ENCODE assay signal across 25 cellular contexts in genomic region chr3:104032283-104032682, GRCh38.
DNase-seq lines count a peak whose midpoint lies in the region; TF ChIP-seq lines count a peak whose summit lies in the region.
"Had no signal": no experiment of that assay in that cellular context is flagged by ENCODE, and none has a peak within 500 bp of the region (broad histone marks: within the 10 kb centered on the region; RNA-seq: fewer than 3 reads in every experiment).

No MANE protein-coding gene starts in this region.

- no peaks in the 10 kb centered on the region for H3F3A ChIP-seq in SK-N-SH (replicated peaks; ENCODE audit: insufficient read depth)

- peaks cover under 1% of the 10 kb centered on the region for H3K9me3 Mint-ChIP-seq in endodermal cell
- H3K9me3 Mint-ChIP-seq in glutamatergic neuron (ENCODE audit: unreplicated experiment) = peaks cover 2% of the 10 kb centered on the region
- H3K9me3 Mint-ChIP-seq: nephron progenitor cell had no signal

- H3K27me3 Mint-ChIP-seq in endodermal cell (ENCODE audit: insufficient read depth) = no peaks in the 10 kb centered on the region
- H3K27me3 Mint-ChIP-seq in glutamatergic neuron (ENCODE audit: unreplicated experiment) = peaks cover 4% of the 10 kb centered on the region
- H3K27me3 Mint-ChIP-seq: activated T-cell treated with anti-CD3 and anti-CD28 coated beads, Interleukin-2, amount 50 U/mL, for 24 hours; dendritic cell treated with granulocyte-macrophage colony-stimulating factor and Interleukin-4, amounts not matched to agents 40 ng/mL and 50 ng/mL, for 4 days; T-helper 17 cell had no signal

- no peak overlapping the region for H2AFZ ChIP-seq in SK-N-SH (ENCODE audit: low read depth)

- H3K4me3 Mint-ChIP-seq in endodermal cell (no peak overlapping the region), glutamatergic neuron (ENCODE audit: unreplicated experiment) (no peak overlapping the region)
- H3K4me3 Mint-ChIP-seq: activated T-cell treated with anti-CD3 and anti-CD28 coated beads, Interleukin-2, amount 50 U/mL, for 24 hours; dendritic cell treated with granulocyte-macrophage colony-stimulating factor and Interleukin-4, amounts not matched to agents 40 ng/mL and 50 ng/mL, for 4 days; nephron progenitor cell; T-helper 17 cell had no signal

- H3K4me1 ChIP-seq in SK-N-SH (ENCODE audit: control insufficient read depth in 1 of 2, insufficient read depth in 2 of 2, low read depth in 1 of 2, low read length in 1 of 2) = no peaks in the 10 kb centered on the region
- no peaks in the 10 kb centered on the region for H3K4me1 ChIP-seq in endodermal cell (ENCODE audit: control insufficient read depth, insufficient read depth, low read length)
- H3K4me1 ChIP-seq in mesodermal cell (ENCODE audit: control insufficient read depth, insufficient read depth, low read length, poor library complexity, severe bottlenecking) = peaks cover 11% of the 10 kb centered on the region
- H3K4me1 ChIP-seq: Peyer's patch, right lobe of liver, testis had no signal

- no peaks in the 10 kb centered on the region for H4K20me1 ChIP-seq in SK-N-SH (ENCODE audit: insufficient read depth)

- no peaks in the 10 kb centered on the region for H3K9me3 ChIP-seq in SK-N-SH
- no peaks in the 10 kb centered on the region for H3K9me3 ChIP-seq in endodermal cell (ENCODE audit: control insufficient read depth, low read length)
- no peaks in the 10 kb centered on the region for H3K9me3 ChIP-seq in mesodermal cell (ENCODE audit: control insufficient read depth, low read length)
- H3K9me3 ChIP-seq: Peyer's patch, right lobe of liver, testis had no signal

- no peak for TF ChIP-seq CTCF in SK-N-SH (IDR thresholded peaks at IDR 0.05)
- TF ChIP-seq CTCF in endodermal cell (conservative IDR thresholded peaks at IDR 0.05) = no peak
- TF ChIP-seq CTCF in glutamatergic neuron (IDR thresholded peaks at IDR 0.05; ENCODE audit: partially characterized antibody, unreplicated experiment) = no peak

- H3K4me2 ChIP-seq in SK-N-SH = no peak overlapping the region

- H3K27ac Mint-ChIP-seq in endodermal cell = peak overlapping the region; percentile 67
- no peak overlapping the region for H3K27ac Mint-ChIP-seq in glutamatergic neuron (ENCODE audit: unreplicated experiment)
- H3K27ac Mint-ChIP-seq: activated T-cell treated with anti-CD3 and anti-CD28 coated beads, Interleukin-2, amount 50 U/mL, for 24 hours; dendritic cell treated with granulocyte-macrophage colony-stimulating factor and Interleukin-4, amounts not matched to agents 40 ng/mL and 50 ng/mL, for 4 days; nephron progenitor cell; T-helper 17 cell had no signal

- H3K4me1 Mint-ChIP-seq in endodermal cell = peaks cover 6% of the 10 kb centered on the region
- no peaks in the 10 kb centered on the region for H3K4me1 Mint-ChIP-seq in glutamatergic neuron (ENCODE audit: low read depth, unreplicated experiment)
- H3K4me1 Mint-ChIP-seq: nephron progenitor cell, T-helper 17 cell had no signal

- H3K9ac ChIP-seq in SK-N-SH (no peak overlapping the region), endodermal cell (ENCODE audit: extremely low read depth, low read length, poor library complexity, severe bottlenecking) (no peak overlapping the region)

- no peaks in the 10 kb centered on the region for H3K36me3 ChIP-seq in SK-N-SH (replicated peaks in 1 of 2; ENCODE audit: control insufficient read depth in 1 of 2, insufficient read depth in 2 of 2, low read length in 1 of 2)
- H3K36me3 ChIP-seq in endodermal cell (ENCODE audit: control insufficient read depth, insufficient read depth, low read length) = no peaks in the 10 kb centered on the region
- H3K36me3 ChIP-seq in mesodermal cell (ENCODE audit: control insufficient read depth, insufficient read depth, low read length) = no peaks in the 10 kb centered on the region
- H3K36me3 ChIP-seq: cardiac muscle cell, Peyer's patch, right lobe of liver had no signal

- TF ChIP-seq RAD21 in SK-N-SH (IDR thresholded peaks at IDR 0.05; ENCODE audit: low read length) = no peak

- DNase-seq in ELR (ENCODE audit: low read depth) (peak; percentile 32), SK-N-SH (no peak), endodermal cell (no peak), SKM-1 (lab: John Stamatoyannopoulos, UW; ENCODE audit: unreplicated experiment) (no peak), glutamatergic neuron (no peak), NCI-H345 (lab: John Stamatoyannopoulos, UW) (no peak), epidermal melanocyte (ENCODE audit: insufficient read length, low spot score) (no peak)
- DNase-seq: activated T-cell treated with anti-CD3 and anti-CD28 coated beads, Interleukin-2, amount 50 U/mL, for 24 hours; C1 segment of cervical spinal cord; Calu3; DND-41; head of caudate nucleus; NCI-H1417 treated with DMSO at 0.1 percent for 48 hours; NCI-H2081 treated with DMSO at 0.1 percent for 48 hours; nephron progenitor cell; NK-92 treated with Interleukin-12 subunit alpha and Interleukin-12 subunit beta, amount 100 ng/mL, for 24 hours; Peyer's patch; right lobe of liver; stimulated activated naive CD4-positive, alpha-beta T cell treated with Interleukin-2 at 50 U/mL for 16 hours; T-helper 17 cell; testis had no signal

- CTCF ChIA-PET in SK-N-SH (lab: Yijun Ruan, JAX) = interaction anchor here (0.8 to 1.2 kb wide), 3 partner anchors 10 to 40 kb away, joined by 3 to 4 read pairs (median 3); no protein-coding TSS in a partner anchor

- no peaks in the 10 kb centered on the region for H3K27me3 ChIP-seq in SK-N-SH (ENCODE audit: insufficient read depth)
- no peaks in the 10 kb centered on the region for H3K27me3 ChIP-seq in endodermal cell (ENCODE audit: control insufficient read depth, insufficient read depth, low read length, poor library complexity, severe bottlenecking)
- H3K27me3 ChIP-seq: cardiac muscle cell, Peyer's patch, right lobe of liver, testis had no signal

- TF ChIP-seq EP300 in SK-N-SH (IDR thresholded peaks at IDR 0.05; ENCODE audit: borderline replicate concordance in 1 of 2, low read depth in 1 of 2, low read length in 1 of 2) = no peak

- H3K36me3 Mint-ChIP-seq in endodermal cell (ENCODE audit: low read depth) (no peaks in the 10 kb centered on the region), glutamatergic neuron (ENCODE audit: unreplicated experiment) (peaks cover 10% of the 10 kb centered on the region)

- H3K79me2 ChIP-seq in SK-N-SH (ENCODE audit: insufficient read depth) = no peaks in the 10 kb centered on the region

- H3K27ac ChIP-seq in SK-N-SH (ENCODE audit: low read depth in 2 of 2, low read length in 1 of 2) (peak overlapping the region in 1 of 2 experiments; percentile 41; a peak in 1 of 4 replicates), endodermal cell (ENCODE audit: low read depth, low read length) (no peak overlapping the region), mesodermal cell (ENCODE audit: low read depth, low read length, severe bottlenecking) (peak overlapping the region; percentile 60)
- H3K27ac ChIP-seq: cardiac muscle cell, Peyer's patch, right lobe of liver, testis had no signal

- POLR2A ChIA-PET in SK-N-SH (lab: Yijun Ruan, JAX) = no interaction called here

- H3K4me3 ChIP-seq in SK-N-SH (ENCODE audit: low read depth in 2 of 2, low read length in 1 of 2) (no peak overlapping the region), endodermal cell (ENCODE audit: low read length) (no peak overlapping the region), mesodermal cell (ENCODE audit: extremely low read depth, insufficient read depth, low read length, poor library complexity, severe bottlenecking) (no peak overlapping the region)
- H3K4me3 ChIP-seq: cardiac muscle cell, K562, Peyer's patch, right lobe of liver, testis had no signal

- no peaks in the 10 kb centered on the region; the same call in 1 of the 2 replicates for H3K9me2 ChIP-seq in SK-N-SH

TF ChIP-seq in SK-N-SH, 30 proteins besides CTCF, POLR2A, EP300 and RAD21:
- TF ChIP-seq REST (IDR thresholded peaks at IDR 0.05; ENCODE audit: low read depth, low read length) = no peak
- peak; percentile 45; the same call in 1 of the 2 replicates for TF ChIP-seq NFIC (IDR thresholded peaks at IDR 0.05; ENCODE audit: borderline replicate concordance)
- TF ChIP-seq MXI1 (IDR thresholded peaks at IDR 0.05; ENCODE audit: low read depth, low read length) = no peak
- TF ChIP-seq TEAD4 (IDR thresholded peaks at IDR 0.05; ENCODE audit: borderline replicate concordance, insufficient read depth) = peak; percentile 52; the same call in 1 of the 2 replicates
- TF ChIP-seq RXRA (IDR thresholded peaks at IDR 0.05; ENCODE audit: borderline replicate concordance, low read depth) = no peak
- 0 out of 2 replicates have a peak, but pooled peaks have one; percentile 8 for TF ChIP-seq PBX3 (IDR thresholded peaks at IDR 0.05)
